8 cellular contexts compared by ENCODE assay signal in genomic region chr9:111759762-111760639, GRCh38. TPM values are rescaled to one million over a fixed set of nuclear protein-coding genes. Genes with fewer than 3 reads are reported as not detected.
DNase-seq lines count a peak whose midpoint lies in the region; ATAC-seq and TF ChIP-seq lines count a peak whose summit lies in the region.

No MANE protein-coding gene starts in this region.

- DNase-seq in DMS 273 treated with DMSO at 0.1 percent for 48 hours (lab: John Stamatoyannopoulos, UW) (peak; percentile 59), NB4 (ENCODE audit: low read depth) (peak; percentile 80), SK-MEL-5 (ENCODE audit: low read depth, low spot score) (peak; percentile 94), T47D (ENCODE audit: low read depth in 1 of 2, low spot score in 1 of 2) (peak; percentile 25 to 91), iris pigment epithelial cell (ENCODE audit: low read depth) (peak; percentile 90), MG63 (no peak)
- DNase-seq in stimulated activated CD4-positive, alpha-beta T cell treated with anti-CD3 and anti-CD28 coated beads, Interleukin-2, amount 100 ng/mL, for 4 hours (ENCODE audit: low read depth) = peak; percentile 38

- TF ChIP-seq POLR2A in NB4 (IDR thresholded peaks at IDR 0.05; ENCODE audit: extremely low read depth, insufficient read length) = no peak

- no peaks in the 10 kb centered on the region for H3K27me3 ChIP-seq in MG63

- H3K36me3 ChIP-seq in MG63 = no peaks in the 10 kb centered on the region

- ATAC-seq in GM21528 (IDR thresholded peaks at IDR 0.05; ENCODE audit: low FRiP score, unreplicated experiment) = peak; percentile 58

- H3K9me3 ChIP-seq in MG63 = no peaks in the 10 kb centered on the region

- no peak overlapping the region for H3K4me3 ChIP-seq in NB4 (ENCODE audit: low read depth, low read length)
- H3K4me3 ChIP-seq in MG63 = no peak overlapping the region

- in situ Hi-C loops in SK-MEL-5 (cut with HindIII; ENCODE audit: low pct_unique_long_range_greater_than_20kb, low sequenced_read_pairs) (loop anchor here (25.0 kb wide), 1 partner anchor 302 kb away; no protein-coding TSS in a partner anchor), T47D (cut with HindIII; ENCODE audit: low pct_unique_long_range_greater_than_20kb, low sequenced_read_pairs) (loop anchor here (25.0 kb wide), 1 partner anchor 302 kb away; no protein-coding TSS in a partner anchor)

- peak; percentile 31 for TF ChIP-seq CTCF in NB4 (IDR thresholded peaks at IDR 0.05; ENCODE audit: low read depth, low read length)

RNA-seq across cellular contexts. Expression of gene SHOC1, which starts 34.7 kb away (rescaled TPM):
- 0.16 and 0.37 TPM in 2 replicates for total RNA-seq in SK-MEL-5 (2014; rRNA removed; shearing (Covaris generic))
- 0.08 TPM in 1 of 2 replicates, not detected in the other for polyA plus RNA-seq in SK-MEL-5 (2015; cell fraction: cytosol; rRNA removed)
- polyA plus RNA-seq in SK-MEL-5 (2015; cell fraction: nucleus; rRNA removed) = 1.0 and 1.4 TPM in 2 replicates
- total RNA-seq in MG63 (2014; rRNA removed; shearing (Covaris generic); ENCODE audit: low replicate concordance) = not detected in 2 replicates
